10 cellular contexts compared by ENCODE assay signal in genomic region chr7:130925136-130925794, GRCh38.
A peak's percentile ranks its signal among the peaks of the same experiment; 100 is the strongest.
DNase-seq lines count a peak whose midpoint lies in the region; ATAC-seq and TF ChIP-seq lines count a peak whose summit lies in the region.
"Had no signal": no experiment of that assay in that cellular context is flagged by ENCODE, and none has a peak within 500 bp of the region (broad histone marks: within the 10 kb centered on the region; RNA-seq: fewer than 3 reads in every experiment).

No MANE protein-coding gene starts in this region.

- peaks cover 40% of the 10 kb centered on the region for H3K4me1 ChIP-seq in fibroblast of lung (ENCODE audit: control insufficient read depth, extremely low read depth, insufficient read depth, low read length)

- no peaks in the 10 kb centered on the region for H3K9me3 ChIP-seq in fibroblast of lung (ENCODE audit: control insufficient read depth, insufficient read depth, low read depth, low read length)

- peaks cover 88% of the 10 kb centered on the region for H3K4me1 Mint-ChIP-seq in activated CD4-positive, alpha-beta T cell treated with anti-CD3 and anti-CD28 coated beads, Interleukin-2, amount 10 ng/mL, durations not matched to agents 7 days and 5 days
- peaks cover 69% of the 10 kb centered on the region for H3K4me1 Mint-ChIP-seq in T-helper 2 cell treated with Interferon-gamma antibody and Interleukin-4, amounts not matched to agents 5 μg/mL and 100 μg/mL, for 36 hours (ENCODE audit: low read depth)
- peaks cover 90% of the 10 kb centered on the region for H3K4me1 Mint-ChIP-seq in stimulated activated naive CD8-positive, alpha-beta T cell treated with anti-CD3 and anti-CD28 coated beads, Interleukin-15, amount 100 ng/mL, for 72 hours

- H3K27ac Mint-ChIP-seq in activated CD4-positive, alpha-beta T cell treated with anti-CD3 and anti-CD28 coated beads, Interleukin-2, amount 10 ng/mL, durations not matched to agents 7 days and 5 days = peak overlapping the region; percentile 87
- H3K27ac Mint-ChIP-seq in T-helper 2 cell treated with Interferon-gamma antibody and Interleukin-4, amounts not matched to agents 5 μg/mL and 100 μg/mL, for 36 hours = peak overlapping the region; percentile 90
- H3K27ac Mint-ChIP-seq in stimulated activated naive CD8-positive, alpha-beta T cell treated with anti-CD3 and anti-CD28 coated beads, Interleukin-15, amount 100 ng/mL, for 72 hours = peak overlapping the region; percentile 21 to 61

- H4K20me1 ChIP-seq in fibroblast of lung (ENCODE audit: control insufficient read depth, extremely low read depth, insufficient read depth, low read length) = no peaks in the 10 kb centered on the region

- POLR2A ChIA-PET in activated CD4-positive, alpha-beta T cell treated with anti-CD3 and anti-CD28 coated beads, Interleukin-2, amount 10 ng/mL, durations not matched to agents 7 days and 5 days (lab: Charles Lee) = no interaction called here

- ATAC-seq in stimulated activated naive CD8-positive, alpha-beta T cell treated with anti-CD3 and anti-CD28 coated beads, Interleukin-15, amount 100 ng/mL, for 72 hours = no peak
- ATAC-seq in GM18517 (IDR thresholded peaks at IDR 0.05; ENCODE audit: unreplicated experiment) (no peak), GM21390 (IDR thresholded peaks at IDR 0.05; ENCODE audit: unreplicated experiment) (no peak)

- H3K9ac ChIP-seq in fibroblast of lung (ENCODE audit: insufficient read depth, low read length) = no peak overlapping the region

- peak overlapping the region; percentile 57 for H3K27ac ChIP-seq in fibroblast of lung (ENCODE audit: insufficient read depth, low read length)

- no peaks in the 10 kb centered on the region for H3K9me3 Mint-ChIP-seq in activated CD4-positive, alpha-beta T cell treated with anti-CD3 and anti-CD28 coated beads, Interleukin-2, amount 10 ng/mL, durations not matched to agents 7 days and 5 days
- H3K9me3 Mint-ChIP-seq in T-helper 2 cell treated with Interferon-gamma antibody and Interleukin-4, amounts not matched to agents 5 μg/mL and 100 μg/mL, for 36 hours = no peaks in the 10 kb centered on the region
- H3K9me3 Mint-ChIP-seq in stimulated activated naive CD8-positive, alpha-beta T cell treated with anti-CD3 and anti-CD28 coated beads, Interleukin-15, amount 100 ng/mL, for 72 hours = no peaks in the 10 kb centered on the region

- peaks cover 99% of the 10 kb centered on the region for H3K79me2 ChIP-seq in fibroblast of lung (ENCODE audit: control insufficient read depth, insufficient read depth, low read length)

- peak overlapping the region; percentile 26 for H3K4me2 ChIP-seq in fibroblast of lung (ENCODE audit: extremely low read depth, insufficient read depth, low read length)

- peaks cover 6% of the 10 kb centered on the region for H3K36me3 ChIP-seq in fibroblast of lung (ENCODE audit: control insufficient read depth, insufficient read depth, low read length)

- no peak for DNase-seq in activated CD4-positive, alpha-beta T cell treated with anti-CD3 and anti-CD28 coated beads, Interleukin-2, amount 10 ng/mL, durations not matched to agents 7 days and 5 days
- no peak for DNase-seq in activated CD4-positive, alpha-beta T cell treated with anti-CD3 and anti-CD28 coated beads, Interleukin-2, amount 50 U/mL, for 1 hour
- DNase-seq in T-helper 2 cell treated with Interferon-gamma antibody and Interleukin-4, amounts not matched to agents 5 μg/mL and 100 μg/mL, for 36 hours (ENCODE audit: low spot score) = no peak
- DNase-seq in fibroblast of lung (ENCODE audit: low read depth in 2 of 2) = no peak
- DNase-seq in stimulated activated naive CD8-positive, alpha-beta T cell treated with anti-CD3 and anti-CD28 coated beads, Interleukin-15, amount 100 ng/mL, for 72 hours = no peak
- DNase-seq in NCI-H1048 (lab: John Stamatoyannopoulos, UW) = no peak
- DNase-seq: activated CD4-positive, alpha-beta T cell treated with anti-CD3 and anti-CD28 coated beads, Interleukin-2, amount 50 U/mL, for 48 hours; MM.1S had no signal

- H3K27me3 ChIP-seq in fibroblast of lung (ENCODE audit: control insufficient read depth, insufficient read depth, low read length) = no peaks in the 10 kb centered on the region

- no peak for TF ChIP-seq CTCF in fibroblast of lung (conservative IDR thresholded peaks at IDR 0.05 in 1 of 2, IDR thresholded peaks at IDR 0.05 in 1 of 2; ENCODE audit: low read depth in 1 of 2, low read length in 2 of 2)

- peaks cover 59% of the 10 kb centered on the region for H3K36me3 Mint-ChIP-seq in activated CD4-positive, alpha-beta T cell treated with anti-CD3 and anti-CD28 coated beads, Interleukin-2, amount 10 ng/mL, durations not matched to agents 7 days and 5 days (ENCODE audit: low read depth)
- H3K36me3 Mint-ChIP-seq in T-helper 2 cell treated with Interferon-gamma antibody and Interleukin-4, amounts not matched to agents 5 μg/mL and 100 μg/mL, for 36 hours (ENCODE audit: low read depth) = peaks cover 65% of the 10 kb centered on the region

- H3K4me3 ChIP-seq in fibroblast of lung (replicated peaks in 1 of 4; ENCODE audit: control extremely low read depth in 1 of 4, insufficient read depth in 1 of 4, low read depth in 3 of 4, low read length in 4 of 4) = no peak overlapping the region

- CTCF ChIA-PET in activated CD4-positive, alpha-beta T cell treated with anti-CD3 and anti-CD28 coated beads, Interleukin-2, amount 10 ng/mL, durations not matched to agents 7 days and 5 days (lab: Charles Lee) = interaction anchor here (1.1 to 1.4 kb wide), 3 partner anchors 11 to 28 kb away, joined by 3 to 7 read pairs (median 6); no protein-coding TSS in a partner anchor

- H3K27me3 Mint-ChIP-seq in activated CD4-positive, alpha-beta T cell treated with anti-CD3 and anti-CD28 coated beads, Interleukin-2, amount 10 ng/mL, durations not matched to agents 7 days and 5 days = no peaks in the 10 kb centered on the region
- H3K27me3 Mint-ChIP-seq in T-helper 2 cell treated with Interferon-gamma antibody and Interleukin-4, amounts not matched to agents 5 μg/mL and 100 μg/mL, for 36 hours (ENCODE audit: low read depth) = no peaks in the 10 kb centered on the region
- H3K27me3 Mint-ChIP-seq in stimulated activated naive CD8-positive, alpha-beta T cell treated with anti-CD3 and anti-CD28 coated beads, Interleukin-15, amount 100 ng/mL, for 72 hours = no peaks in the 10 kb centered on the region

- no peak overlapping the region for H2AFZ ChIP-seq in fibroblast of lung (ENCODE audit: low read length)

- no peak overlapping the region for H3K4me3 Mint-ChIP-seq in activated CD4-positive, alpha-beta T cell treated with anti-CD3 and anti-CD28 coated beads, Interleukin-2, amount 10 ng/mL, durations not matched to agents 7 days and 5 days
- H3K4me3 Mint-ChIP-seq in T-helper 2 cell treated with Interferon-gamma antibody and Interleukin-4, amounts not matched to agents 5 μg/mL and 100 μg/mL, for 36 hours = peak overlapping the region; percentile 2
- peak overlapping the region; percentile 28 to 65 for H3K4me3 Mint-ChIP-seq in stimulated activated naive CD8-positive, alpha-beta T cell treated with anti-CD3 and anti-CD28 coated beads, Interleukin-15, amount 100 ng/mL, for 72 hours
